10 cellular contexts compared by ENCODE assay signal in genomic region chr4:139922625-139923024, GRCh38.
A peak's percentile ranks its signal among the peaks of the same experiment; 100 is the strongest.
DNase-seq lines count a peak whose midpoint lies in the region; ATAC-seq and TF ChIP-seq lines count a peak whose summit lies in the region.
"Had no signal": no experiment of that assay in that cellular context is flagged by ENCODE, and none has a peak within 500 bp of the region (broad histone marks: within the 10 kb centered on the region; RNA-seq: fewer than 3 reads in every experiment).

No MANE protein-coding gene starts in this region.

- POLR2A ChIA-PET in SK-N-SH (lab: Yijun Ruan, JAX): interaction anchor here (0.8 to 2.4 kb wide), 3 partner anchors 11 to 213 kb away, joined by 3 to 8 read pairs (median 3); no protein-coding TSS in a partner anchor

- no peak for TF ChIP-seq RAD21 in SK-N-SH (IDR thresholded peaks at IDR 0.05; ENCODE audit: low read length)

- no peaks in the 10 kb centered on the region for H4K20me1 ChIP-seq in SK-N-SH (ENCODE audit: insufficient read depth)

- peak in 6 of 8 donors; percentile 29 to 75 (median 50) for ATAC-seq in heart right ventricle
- no peak for ATAC-seq in GM19397 (IDR thresholded peaks at IDR 0.05; ENCODE audit: unreplicated experiment)

- DNase-seq in NCI-H82 (lab: John Stamatoyannopoulos, UW): peak; percentile 23
- DNase-seq in NCI-H82 treated with DMSO at 0.1 percent for 48 hours (lab: John Stamatoyannopoulos, UW; ENCODE audit: unreplicated experiment): no peak
- no peak for DNase-seq in SK-N-SH
- DNase-seq in heart right ventricle: peak in 1 of 2 donors; percentile 24
- no peak for DNase-seq in tibial artery
- DNase-seq in amniotic stem cell (lab: John Stamatoyannopoulos, UW): no peak
- no peak for DNase-seq in putamen (ENCODE audit: low spot score)

- H2AFZ ChIP-seq in SK-N-SH (ENCODE audit: low read depth): peak overlapping the region; percentile 44; the same call in 1 of the 2 replicates

- peak overlapping the region; percentile 38; the same call in 1 of the 2 replicates for H3K9ac ChIP-seq in SK-N-SH

- no peaks in the 10 kb centered on the region for H3K27me3 ChIP-seq in SK-N-SH (ENCODE audit: insufficient read depth)
- no peaks in the 10 kb centered on the region for H3K27me3 ChIP-seq in heart right ventricle
- no peaks in the 10 kb centered on the region for H3K27me3 ChIP-seq in tibial artery
- H3K27me3 ChIP-seq: ascending aorta had no signal

- WGBS in SK-N-SH (ENCODE audit: low lambda C conversion rate): 20% methylated on average over 1 of the region's 3 CpGs
- 58 to 59% methylated on average over 3 of the region's 3 CpGs for WGBS in heart right ventricle, 2 donors

- peaks cover 3% of the 10 kb centered on the region for H3F3A ChIP-seq in SK-N-SH (replicated peaks; ENCODE audit: insufficient read depth)

- TF ChIP-seq CTCF in SK-N-SH (IDR thresholded peaks at IDR 0.05): no peak
- no peak for TF ChIP-seq CTCF in heart right ventricle (IDR thresholded peaks at IDR 0.05)
- no peak for TF ChIP-seq CTCF in tibial artery (IDR thresholded peaks at IDR 0.05)

- no peaks in the 10 kb centered on the region for H3K36me3 ChIP-seq in SK-N-SH (replicated peaks in 1 of 2; ENCODE audit: control insufficient read depth in 1 of 2, insufficient read depth in 2 of 2, low read length in 1 of 2)
- no peaks in the 10 kb centered on the region for H3K36me3 ChIP-seq in heart right ventricle
- H3K36me3 ChIP-seq in tibial artery: no peaks in the 10 kb centered on the region
- H3K36me3 ChIP-seq: ascending aorta had no signal

- peak overlapping the region; percentile 78 to 90 for H3K27ac ChIP-seq in SK-N-SH (ENCODE audit: low read depth in 2 of 2, low read length in 1 of 2)
- H3K27ac ChIP-seq in heart right ventricle: peak overlapping the region in 6 of 10 donors; percentile 74 to 88 (median 78)
- peak overlapping the region; percentile 66 to 72 for H3K27ac ChIP-seq in tibial artery
- H3K27ac ChIP-seq: ascending aorta, HL-60 had no signal

- no peaks in the 10 kb centered on the region for H3K79me2 ChIP-seq in SK-N-SH (ENCODE audit: insufficient read depth)

- H3K4me3 ChIP-seq in SK-N-SH (ENCODE audit: low read depth in 2 of 2, low read length in 1 of 2) (no peak overlapping the region; a peak in 1 of 4 replicates), heart right ventricle (no peak overlapping the region), tibial artery (no peak overlapping the region)
- H3K4me3 ChIP-seq: ascending aorta had no signal

- H3K9me2 ChIP-seq in SK-N-SH: no peaks in the 10 kb centered on the region

- H3K9me3 ChIP-seq in SK-N-SH (no peaks in the 10 kb centered on the region), heart right ventricle (no peaks in the 10 kb centered on the region), tibial artery (no peaks in the 10 kb centered on the region)
- H3K9me3 ChIP-seq: ascending aorta had no signal

- intact Hi-C loops in heart right ventricle (cut with DNase I): loop anchor here in 2 of 10 donors (5.0 to 10.0 kb wide), 3 partner anchors 35 to 185 kb away; no protein-coding TSS in a partner anchor
- intact Hi-C loops in tibial artery (cut with DNase I; ENCODE audit: low total_unique reads): no loop called here

- H3K4me2 ChIP-seq in SK-N-SH: peak overlapping the region; percentile 32

- CTCF ChIA-PET in SK-N-SH (lab: Yijun Ruan, JAX): interaction anchor here (0.7 to 2.9 kb wide), 5 partner anchors 12 to 266 kb away, joined by 3 to 11 read pairs (median 5); no protein-coding TSS in a partner anchor

- TF ChIP-seq EP300 in SK-N-SH (IDR thresholded peaks at IDR 0.05; ENCODE audit: borderline replicate concordance in 1 of 2, low read depth in 1 of 2, low read length in 1 of 2): no peak; a peak in 1 of 4 replicates

- peaks cover 38 to 51% of the 10 kb centered on the region in 2 experiments for H3K4me1 ChIP-seq in SK-N-SH (ENCODE audit: control insufficient read depth in 1 of 2, insufficient read depth in 2 of 2, low read depth in 1 of 2, low read length in 1 of 2)
- H3K4me1 ChIP-seq in heart right ventricle: peaks cover 9 to 76% (median 63%) of the 10 kb centered on the region in 9 donors
- peaks cover 0 to 58% (median 46%) of the 10 kb centered on the region in 4 donors for H3K4me1 ChIP-seq in tibial artery

TF ChIP-seq in SK-N-SH, 30 proteins besides CTCF, POLR2A, EP300 and RAD21:
- TF ChIP-seq NFIC (IDR thresholded peaks at IDR 0.05; ENCODE audit: borderline replicate concordance) (peak; percentile 83), MEF2A (IDR thresholded peaks at IDR 0.05; ENCODE audit: borderline replicate concordance, low read depth) (no peak), FOXM1 (IDR thresholded peaks at IDR 0.05; ENCODE audit: low read depth) (no peak), TCF12 (IDR thresholded peaks at IDR 0.05) (peak; percentile 67), NRF1 (IDR thresholded peaks at IDR 0.05; ENCODE audit: low read depth, low read length) (no peak), ELF1 (IDR thresholded peaks at IDR 0.05) (no peak), SIN3A (IDR thresholded peaks at IDR 0.05; ENCODE audit: borderline replicate concordance, low read depth, low read length) (0 out of 2 replicates have a peak, but pooled peaks have one; percentile 24), FOXJ3 (CRISPR knock-in tag; IDR thresholded peaks at IDR 0.05) (no peak), PBX3 (IDR thresholded peaks at IDR 0.05) (peak; percentile 76)
- TF ChIP-seq, protein P1, sequence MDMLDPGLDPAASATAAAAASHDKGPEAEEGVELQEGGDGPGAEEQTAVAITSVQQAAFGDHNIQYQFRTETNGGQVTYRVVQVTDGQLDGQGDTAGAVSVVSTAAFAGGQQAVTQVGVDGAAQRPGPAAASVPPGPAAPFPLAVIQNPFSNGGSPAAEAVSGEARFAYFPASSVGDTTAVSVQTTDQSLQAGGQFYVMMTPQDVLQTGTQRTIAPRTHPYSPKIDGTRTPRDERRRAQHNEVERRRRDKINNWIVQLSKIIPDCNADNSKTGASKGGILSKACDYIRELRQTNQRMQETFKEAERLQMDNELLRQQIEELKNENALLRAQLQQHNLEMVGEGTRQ (IDR thresholded peaks at IDR 0.05; ENCODE audit: borderline replicate concordance, low read depth, low read length): peak; percentile 32; the same call in 1 of the 2 replicates
- TF ChIP-seq, protein P2, sequence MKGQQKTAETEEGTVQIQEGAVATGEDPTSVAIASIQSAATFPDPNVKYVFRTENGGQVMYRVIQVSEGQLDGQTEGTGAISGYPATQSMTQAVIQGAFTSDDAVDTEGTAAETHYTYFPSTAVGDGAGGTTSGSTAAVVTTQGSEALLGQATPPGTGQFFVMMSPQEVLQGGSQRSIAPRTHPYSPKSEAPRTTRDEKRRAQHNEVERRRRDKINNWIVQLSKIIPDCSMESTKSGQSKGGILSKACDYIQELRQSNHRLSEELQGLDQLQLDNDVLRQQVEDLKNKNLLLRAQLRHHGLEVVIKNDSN (IDR thresholded peaks at IDR 0.05; ENCODE audit: borderline replicate concordance, low read depth): peak; percentile 87
- TF ChIP-seq, protein P3, sequence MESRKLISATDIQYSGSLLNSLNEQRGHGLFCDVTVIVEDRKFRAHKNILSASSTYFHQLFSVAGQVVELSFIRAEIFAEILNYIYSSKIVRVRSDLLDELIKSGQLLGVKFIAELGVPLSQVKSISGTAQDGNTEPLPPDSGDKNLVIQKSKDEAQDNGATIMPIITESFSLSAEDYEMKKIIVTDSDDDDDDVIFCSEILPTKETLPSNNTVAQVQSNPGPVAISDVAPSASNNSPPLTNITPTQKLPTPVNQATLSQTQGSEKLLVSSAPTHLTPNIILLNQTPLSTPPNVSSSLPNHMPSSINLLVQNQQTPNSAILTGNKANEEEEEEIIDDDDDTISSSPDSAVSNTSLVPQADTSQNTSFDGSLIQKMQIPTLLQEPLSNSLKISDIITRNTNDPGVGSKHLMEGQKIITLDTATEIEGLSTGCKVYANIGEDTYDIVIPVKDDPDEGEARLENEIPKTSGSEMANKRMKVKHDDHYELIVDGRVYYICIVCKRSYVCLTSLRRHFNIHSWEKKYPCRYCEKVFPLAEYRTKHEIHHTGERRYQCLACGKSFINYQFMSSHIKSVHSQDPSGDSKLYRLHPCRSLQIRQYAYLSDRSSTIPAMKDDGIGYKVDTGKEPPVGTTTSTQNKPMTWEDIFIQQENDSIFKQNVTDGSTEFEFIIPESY (IDR thresholded peaks at IDR 0.05; ENCODE audit: borderline replicate concordance, low read depth): no peak
- TF ChIP-seq, protein P4, sequence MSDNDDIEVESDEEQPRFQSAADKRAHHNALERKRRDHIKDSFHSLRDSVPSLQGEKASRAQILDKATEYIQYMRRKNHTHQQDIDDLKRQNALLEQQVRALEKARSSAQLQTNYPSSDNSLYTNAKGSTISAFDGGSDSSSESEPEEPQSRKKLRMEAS (IDR thresholded peaks at IDR 0.05; ENCODE audit: low read depth): peak; percentile 57; the same call in 1 of the 2 replicates
